Comparison of ENCODE assay signal across 8 cellular contexts in the genomic region with DNA sequence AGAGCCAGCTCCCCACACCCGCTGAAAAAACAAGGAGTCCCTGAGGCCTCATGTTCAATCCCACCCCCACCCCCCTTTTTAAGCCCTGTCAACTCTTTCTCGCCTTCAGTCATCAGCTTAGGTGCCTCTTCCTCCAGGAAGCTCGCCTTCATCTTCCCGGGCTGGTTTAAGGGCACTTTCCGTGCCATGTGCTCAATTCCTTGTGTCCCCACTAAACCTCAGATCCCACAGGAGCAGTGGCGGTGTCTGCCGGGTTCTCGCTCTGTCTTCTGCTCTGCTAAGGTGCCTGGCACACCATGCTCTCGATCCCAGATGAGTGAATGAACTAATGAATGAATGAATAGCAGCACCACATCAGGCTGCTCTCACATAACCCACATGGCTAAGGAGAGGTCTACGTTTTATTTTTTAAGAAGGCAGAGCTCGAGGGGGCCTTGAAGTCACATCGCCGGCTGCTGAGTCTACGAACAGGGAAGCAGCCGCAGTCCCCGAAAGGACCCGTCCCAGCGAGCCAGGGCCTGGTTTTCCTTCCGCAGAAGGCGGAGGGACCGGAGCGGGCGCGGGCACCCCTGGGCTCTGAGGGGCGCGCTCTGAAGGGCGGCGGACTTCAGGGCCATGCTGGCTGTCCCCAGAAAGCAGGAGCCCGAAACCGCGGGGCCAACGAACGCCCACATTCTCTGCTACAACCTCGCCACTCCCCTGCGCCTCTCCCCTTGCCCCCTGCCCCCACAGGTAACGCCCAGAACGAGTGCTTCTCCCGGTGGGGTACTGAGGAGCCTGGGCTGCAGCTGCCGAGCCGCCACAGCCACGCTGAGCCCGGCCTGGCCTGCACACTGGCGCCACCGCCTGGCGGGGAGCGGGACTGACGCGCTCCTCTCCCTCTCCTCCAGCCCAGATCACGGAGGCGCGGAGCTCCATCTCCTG.
DNase-seq lines count a peak whose midpoint lies in the region; ATAC-seq, FAIRE-seq and TF ChIP-seq lines count a peak whose summit lies in the region.

No MANE protein-coding gene starts in this region.

- H3K9me3 ChIP-seq in Peyer's patch = no peaks in the 10 kb centered on the region

- peak; percentile 59 for DNase-seq in D721Med (ENCODE audit: insufficient read length, low spot score)
- DNase-seq in HTR-8/SVneo (ENCODE audit: insufficient read length, low spot score) = peak; percentile 67
- DNase-seq in Peyer's patch = peak; percentile 50 to 87 (median 85)
- DNase-seq in activated gamma-delta T cell (lab: John Stamatoyannopoulos, UW) = peak; percentile 41
- DNase-seq in globus pallidus (ENCODE audit: low spot score) = peak; percentile 42
- peak; percentile 54 for DNase-seq in occipital lobe (lab: John Stamatoyannopoulos, UW)
- DNase-seq in superior temporal gyrus (ENCODE audit: extremely low spot score) = peak; percentile 71

- peak; percentile 84 for TF ChIP-seq CTCF in D721Med (IDR thresholded peaks at IDR 0.05; ENCODE audit: insufficient read depth, missing control alignments)
- peak; percentile 43 to 92 (median 88) for TF ChIP-seq CTCF in Peyer's patch (IDR thresholded peaks at IDR 0.05)

- no peak overlapping the region for H3K27ac ChIP-seq in Peyer's patch

- no peaks in the 10 kb centered on the region for H3K36me3 ChIP-seq in Peyer's patch

- H3K4me3 ChIP-seq in Peyer's patch = peak overlapping the region; percentile 19 to 50 (median 38)

- no peaks in the 10 kb centered on the region for H3K27me3 ChIP-seq in Peyer's patch

- peaks cover 0 to 5% (median 2%) of the 10 kb centered on the region in 4 donors for H3K4me1 ChIP-seq in Peyer's patch

- TF ChIP-seq POLR2A in Peyer's patch (IDR thresholded peaks at IDR 0.05) = no peak

- peak; percentile 89 for ATAC-seq in GM21390 (IDR thresholded peaks at IDR 0.05; ENCODE audit: unreplicated experiment)

- FAIRE-seq in D721Med (lab: Jason Lieb, UNC) = no peak
- peak; percentile 95 for FAIRE-seq in HTR-8/SVneo (lab: Jason Lieb, UNC)
